Comparison of ENCODE assay signal across 1 cellular context in the genomic region with DNA sequence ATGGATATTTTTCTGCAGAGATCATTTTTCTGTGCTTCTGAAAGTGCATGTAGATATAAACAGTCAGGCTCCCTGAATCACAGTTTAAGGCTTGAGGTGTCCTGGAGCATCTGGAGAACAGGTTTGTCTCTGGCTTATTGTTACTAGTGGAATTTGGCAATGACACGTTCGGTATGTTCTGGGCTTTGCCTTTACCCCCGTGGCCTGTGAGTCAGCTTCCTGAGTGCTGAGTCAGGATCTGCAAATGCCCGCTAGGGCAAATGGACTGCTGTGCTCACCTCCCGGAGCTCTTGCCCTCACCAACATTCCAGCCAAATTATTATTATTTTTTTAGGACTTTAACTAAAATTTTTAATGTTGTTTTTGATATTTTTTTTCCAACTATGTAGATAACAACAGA.
TF ChIP-seq lines count a peak whose summit lies in the region.

No MANE protein-coding gene starts in this region.

TF ChIP-seq in SK-N-SH treated with all-trans-retinoic acid at 6 μM for 48 hours, 23 proteins besides CTCF, POLR2A, EP300 and RAD21 (continued from another document):
- TF ChIP-seq ZNF565 (CRISPR knock-in tag; conservative IDR thresholded peaks at IDR 0.05; ENCODE audit: low read depth) (no peak), ISL1 (CRISPR knock-in tag; IDR thresholded peaks at IDR 0.05) (peak; percentile 53), ZFP3 (CRISPR knock-in tag; IDR thresholded peaks at IDR 0.05) (no peak), ZNF8 (CRISPR knock-in tag; IDR thresholded peaks at IDR 0.05) (no peak), ZFP30 (CRISPR knock-in tag; IDR thresholded peaks at IDR 0.05) (no peak)
TF ChIP-seq in SK-N-SH treated with all-trans-retinoic acid at 6 μM for 48 hours: peak in this region for 3.
